Comparison of ENCODE assay signal across 1 cellular context in the genomic region with DNA sequence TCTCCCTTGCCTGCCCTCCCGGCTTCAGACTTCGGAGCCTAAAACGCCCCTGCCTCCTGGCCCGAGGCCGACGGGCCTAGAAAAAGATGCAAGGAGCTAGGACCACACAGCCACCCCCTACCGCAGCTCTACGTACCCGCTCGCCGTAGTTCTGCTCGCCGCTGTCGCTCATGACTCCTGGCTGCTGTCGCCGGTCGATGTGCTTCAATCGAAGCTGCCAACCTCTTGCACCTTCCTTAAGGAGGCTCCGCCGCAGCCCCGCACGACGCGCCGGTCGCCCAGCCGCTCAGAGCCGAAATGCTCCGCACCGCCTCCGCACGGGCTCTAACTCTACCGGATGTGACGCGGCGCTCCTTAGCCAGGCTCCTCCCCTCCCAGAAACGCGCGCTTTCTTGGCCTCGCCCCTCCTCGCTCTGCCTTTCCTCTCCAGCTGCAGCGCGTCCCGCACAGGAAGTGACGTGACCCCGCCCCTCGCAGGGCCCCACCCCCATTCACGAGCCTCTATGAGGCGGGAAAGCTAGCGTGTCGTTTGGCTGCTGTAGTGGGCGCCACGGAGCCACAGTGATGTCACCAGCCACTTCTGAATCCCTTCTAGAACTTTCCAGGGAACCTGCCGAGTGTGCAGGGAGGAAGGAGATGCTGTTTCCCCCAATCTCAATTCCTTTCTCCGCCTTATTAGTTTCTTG.
A peak's percentile ranks its signal among the peaks of the same experiment; 100 is the strongest.
TF ChIP-seq lines count a peak whose summit lies in the region.

TRA2B (minus strand) TSS at position 326 of the 686 bp plus-strand sequence; CDS start at position 172, 154 bp downstream.

TF ChIP-seq in K562, 482 proteins besides CTCF, POLR2A, EP300 and RAD21 (continued from another document and continues in another):
- TF ChIP-seq, protein P1, sequence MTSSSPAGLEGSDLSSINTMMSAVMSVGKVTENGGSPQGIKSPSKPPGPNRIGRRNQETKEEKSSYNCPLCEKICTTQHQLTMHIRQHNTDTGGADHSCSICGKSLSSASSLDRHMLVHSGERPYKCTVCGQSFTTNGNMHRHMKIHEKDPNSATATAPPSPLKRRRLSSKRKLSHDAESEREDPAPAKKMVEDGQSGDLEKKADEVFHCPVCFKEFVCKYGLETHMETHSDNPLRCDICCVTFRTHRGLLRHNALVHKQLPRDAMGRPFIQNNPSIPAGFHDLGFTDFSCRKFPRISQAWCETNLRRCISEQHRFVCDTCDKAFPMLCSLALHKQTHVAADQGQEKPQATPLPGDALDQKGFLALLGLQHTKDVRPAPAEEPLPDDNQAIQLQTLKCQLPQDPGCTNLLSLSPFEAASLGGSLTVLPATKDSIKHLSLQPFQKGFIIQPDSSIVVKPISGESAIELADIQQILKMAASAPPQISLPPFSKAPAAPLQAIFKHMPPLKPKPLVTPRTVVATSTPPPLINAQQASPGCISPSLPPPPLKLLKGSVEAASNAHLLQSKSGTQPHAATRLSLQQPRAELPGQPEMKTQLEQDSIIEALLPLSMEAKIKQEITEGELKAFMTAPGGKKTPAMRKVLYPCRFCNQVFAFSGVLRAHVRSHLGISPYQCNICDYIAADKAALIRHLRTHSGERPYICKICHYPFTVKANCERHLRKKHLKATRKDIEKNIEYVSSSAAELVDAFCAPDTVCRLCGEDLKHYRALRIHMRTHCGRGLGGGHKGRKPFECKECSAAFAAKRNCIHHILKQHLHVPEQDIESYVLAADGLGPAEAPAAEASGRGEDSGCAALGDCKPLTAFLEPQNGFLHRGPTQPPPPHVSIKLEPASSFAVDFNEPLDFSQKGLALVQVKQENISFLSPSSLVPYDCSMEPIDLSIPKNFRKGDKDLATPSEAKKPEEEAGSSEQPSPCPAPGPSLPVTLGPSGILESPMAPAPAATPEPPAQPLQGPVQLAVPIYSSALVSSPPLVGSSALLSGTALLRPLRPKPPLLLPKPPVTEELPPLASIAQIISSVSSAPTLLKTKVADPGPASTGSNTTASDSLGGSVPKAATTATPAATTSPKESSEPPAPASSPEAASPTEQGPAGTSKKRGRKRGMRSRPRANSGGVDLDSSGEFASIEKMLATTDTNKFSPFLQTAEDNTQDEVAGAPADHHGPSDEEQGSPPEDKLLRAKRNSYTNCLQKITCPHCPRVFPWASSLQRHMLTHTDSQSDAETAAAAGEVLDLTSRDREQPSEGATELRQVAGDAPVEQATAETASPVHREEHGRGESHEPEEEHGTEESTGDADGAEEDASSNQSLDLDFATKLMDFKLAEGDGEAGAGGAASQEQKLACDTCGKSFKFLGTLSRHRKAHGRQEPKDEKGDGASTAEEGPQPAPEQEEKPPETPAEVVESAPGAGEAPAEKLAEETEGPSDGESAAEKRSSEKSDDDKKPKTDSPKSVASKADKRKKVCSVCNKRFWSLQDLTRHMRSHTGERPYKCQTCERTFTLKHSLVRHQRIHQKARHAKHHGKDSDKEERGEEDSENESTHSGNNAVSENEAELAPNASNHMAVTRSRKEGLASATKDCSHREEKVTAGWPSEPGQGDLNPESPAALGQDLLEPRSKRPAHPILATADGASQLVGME (CRISPR knock-in tag; IDR thresholded peaks at IDR 0.05) = no peak
- TF ChIP-seq ELF4 (CRISPR knock-in tag; IDR thresholded peaks at IDR 0.05) (no peak), NR3C1 (CRISPR knock-in tag; IDR thresholded peaks at IDR 0.05) (peak; percentile 25; the same call in 1 of the 2 replicates), ZNF436 (CRISPR knock-in tag; IDR thresholded peaks at IDR 0.05) (no peak), ZNF518B (CRISPR knock-in tag; IDR thresholded peaks at IDR 0.05) (no peak), KLF10 (CRISPR knock-in tag; IDR thresholded peaks at IDR 0.05) (no peak), TFAP4 (CRISPR knock-in tag; IDR thresholded peaks at IDR 0.05; ENCODE audit: borderline replicate concordance) (peak; percentile 97), BDP1 (IDR thresholded peaks at IDR 0.05; ENCODE audit: insufficient read depth, insufficient read length) (no peak), PTBP1 (IDR thresholded peaks at IDR 0.05; ENCODE audit: low read depth, low read length) (no peak), GABPB2 (CRISPR knock-in tag; conservative IDR thresholded peaks at IDR 0.05) (no peak; the same call in 1 of the 2 replicates), HNRNPLL (IDR thresholded peaks at IDR 0.05; ENCODE audit: low read depth, low read length, poor library complexity, severe bottlenecking) (peak; percentile 80), NKRF (IDR thresholded peaks at IDR 0.05; ENCODE audit: borderline replicate concordance) (peak; percentile 21; the same call in 1 of the 2 replicates), PHB (CRISPR knock-in tag; IDR thresholded peaks at IDR 0.05) (no peak), RFX1 (IDR thresholded peaks at IDR 0.05) (no peak), POLR2AphosphoS5 (IDR thresholded peaks at IDR 0.05; ENCODE audit: control insufficient read depth, insufficient read depth, low read depth, low read length) (peak; percentile 98), YY1 (IDR thresholded peaks at IDR 0.05; ENCODE audit: borderline replicate concordance in 1 of 3, control insufficient read depth in 1 of 3, extremely low read depth in 1 of 3, insufficient read depth in 3 of 3, insufficient read length in 1 of 3, insufficient replicate concordance in 2 of 3, low read depth in 1 of 3, low read length in 2 of 3) (peak in 2 of 3 experiments; percentile 56 to 57), MAZ (CRISPR knock-in tag; conservative IDR thresholded peaks at IDR 0.05 in 1 of 2, IDR thresholded peaks at IDR 0.05 in 1 of 2) (peak; percentile 68 to 77), ILF3 (IDR thresholded peaks at IDR 0.05; ENCODE audit: borderline replicate concordance) (no peak; the same call in 1 of the 2 replicates), IRF2 (CRISPR knock-in tag; IDR thresholded peaks at IDR 0.05) (no peak), TFAM (CRISPR knock-in tag; conservative IDR thresholded peaks at IDR 0.05) (no peak), JUNB (CRISPR knock-in tag; conservative IDR thresholded peaks at IDR 0.05) (no peak), MTA1 (IDR thresholded peaks at IDR 0.05; ENCODE audit: borderline replicate concordance) (peak; percentile 22; the same call in 1 of the 2 replicates), CBX8 (IDR thresholded peaks at IDR 0.05; ENCODE audit: borderline replicate concordance, extremely low read depth, low read depth, low read length, poor library complexity, severe bottlenecking) (no peak), ZEB2 (IDR thresholded peaks at IDR 0.05) (peak; percentile 56; the same call in 1 of the 2 replicates), ZNF217 (CRISPR knock-in tag; IDR thresholded peaks at IDR 0.05) (no peak), LARP7 (IDR thresholded peaks at IDR 0.05) (no peak; the same call in 1 of the 2 replicates), NFATC3 (IDR thresholded peaks at IDR 0.05) (no peak), MCM2 (IDR thresholded peaks at IDR 0.05; ENCODE audit: low read depth) (no peak), SFPQ (IDR thresholded peaks at IDR 0.05; ENCODE audit: low read depth, low read length) (no peak), CXXC5 (CRISPR knock-in tag; IDR thresholded peaks at IDR 0.05) (peak; percentile 82), HNRNPH1 (optimal IDR thresholded peaks at IDR 0.05; ENCODE audit: low read depth, low read length) (no peak), HMGN3 (IDR thresholded peaks at IDR 0.05; ENCODE audit: borderline replicate concordance, extremely low read depth, insufficient read length, low read depth, low read length) (peak; percentile 80), HIVEP1 (CRISPR knock-in tag; IDR thresholded peaks at IDR 0.05) (no peak), C11orf30 (IDR thresholded peaks at IDR 0.05; ENCODE audit: low read depth) (no peak), ZBTB9 (CRISPR knock-in tag; IDR thresholded peaks at IDR 0.05) (no peak), POLR2H (tag; IDR thresholded peaks at IDR 0.05; ENCODE audit: low read depth) (peak; percentile 98), DDX20 (tag; IDR thresholded peaks at IDR 0.05; ENCODE audit: low read depth) (no peak), ZNF696 (CRISPR knock-in tag; conservative IDR thresholded peaks at IDR 0.05) (no peak), COPS2 (conservative IDR thresholded peaks at IDR 0.05) (no peak), HDAC6 (IDR thresholded peaks at IDR 0.05; ENCODE audit: low read depth, low read length) (no peak)
- TF ChIP-seq, protein P2, sequence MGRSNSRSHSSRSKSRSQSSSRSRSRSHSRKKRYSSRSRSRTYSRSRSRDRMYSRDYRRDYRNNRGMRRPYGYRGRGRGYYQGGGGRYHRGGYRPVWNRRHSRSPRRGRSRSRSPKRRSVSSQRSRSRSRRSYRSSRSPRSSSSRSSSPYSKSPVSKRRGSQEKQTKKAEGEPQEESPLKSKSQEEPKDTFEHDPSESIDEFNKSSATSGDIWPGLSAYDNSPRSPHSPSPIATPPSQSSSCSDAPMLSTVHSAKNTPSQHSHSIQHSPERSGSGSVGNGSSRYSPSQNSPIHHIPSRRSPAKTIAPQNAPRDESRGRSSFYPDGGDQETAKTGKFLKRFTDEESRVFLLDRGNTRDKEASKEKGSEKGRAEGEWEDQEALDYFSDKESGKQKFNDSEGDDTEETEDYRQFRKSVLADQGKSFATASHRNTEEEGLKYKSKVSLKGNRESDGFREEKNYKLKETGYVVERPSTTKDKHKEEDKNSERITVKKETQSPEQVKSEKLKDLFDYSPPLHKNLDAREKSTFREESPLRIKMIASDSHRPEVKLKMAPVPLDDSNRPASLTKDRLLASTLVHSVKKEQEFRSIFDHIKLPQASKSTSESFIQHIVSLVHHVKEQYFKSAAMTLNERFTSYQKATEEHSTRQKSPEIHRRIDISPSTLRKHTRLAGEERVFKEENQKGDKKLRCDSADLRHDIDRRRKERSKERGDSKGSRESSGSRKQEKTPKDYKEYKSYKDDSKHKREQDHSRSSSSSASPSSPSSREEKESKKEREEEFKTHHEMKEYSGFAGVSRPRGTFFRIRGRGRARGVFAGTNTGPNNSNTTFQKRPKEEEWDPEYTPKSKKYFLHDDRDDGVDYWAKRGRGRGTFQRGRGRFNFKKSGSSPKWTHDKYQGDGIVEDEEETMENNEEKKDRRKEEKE (IDR thresholded peaks at IDR 0.05; ENCODE audit: borderline replicate concordance in 1 of 2, control insufficient read depth in 1 of 2, low read depth in 2 of 2, low read length in 1 of 2) = peak; percentile 40 to 51; a peak in 1 of 4 replicates
